ENCODE assay signal across 2 cellular contexts in the genomic region with DNA sequence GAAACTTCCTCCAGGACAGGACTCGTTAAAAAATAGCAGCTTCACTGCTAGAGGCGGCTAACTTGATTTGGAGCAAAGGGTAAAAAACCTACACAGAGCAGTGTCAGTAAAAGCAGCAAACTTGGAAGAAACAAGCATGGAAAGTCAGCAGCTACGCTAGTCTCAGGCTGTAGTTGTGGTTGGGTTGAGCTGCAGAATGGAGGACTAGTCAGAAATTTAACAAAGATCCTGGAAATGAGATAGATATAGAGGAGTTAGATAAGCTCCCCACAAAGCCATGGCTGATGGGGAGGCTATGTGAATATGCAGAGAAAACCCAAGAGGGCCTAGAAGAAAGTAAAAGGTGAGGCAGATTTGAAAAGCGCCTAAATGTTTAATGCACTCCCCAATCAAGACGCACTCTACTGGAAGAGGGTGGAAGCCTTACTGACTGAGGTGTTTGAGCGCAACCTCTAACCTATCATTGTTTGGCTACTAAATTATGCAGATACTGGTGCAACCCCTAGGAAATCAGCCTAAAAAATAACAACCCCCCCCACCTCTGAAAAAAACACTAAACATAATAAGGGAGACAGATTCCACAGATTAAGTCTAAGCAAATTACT.
TF ChIP-seq lines count a peak whose summit lies in the region.

No MANE protein-coding gene starts in this region.

TF ChIP-seq in GM23338, 12 proteins besides CTCF, POLR2A, EP300 and RAD21 (continued from another document):
- no peak for TF ChIP-seq JUNB (IDR thresholded peaks at IDR 0.05; ENCODE audit: unreplicated experiment)
- TF ChIP-seq, protein P1, sequence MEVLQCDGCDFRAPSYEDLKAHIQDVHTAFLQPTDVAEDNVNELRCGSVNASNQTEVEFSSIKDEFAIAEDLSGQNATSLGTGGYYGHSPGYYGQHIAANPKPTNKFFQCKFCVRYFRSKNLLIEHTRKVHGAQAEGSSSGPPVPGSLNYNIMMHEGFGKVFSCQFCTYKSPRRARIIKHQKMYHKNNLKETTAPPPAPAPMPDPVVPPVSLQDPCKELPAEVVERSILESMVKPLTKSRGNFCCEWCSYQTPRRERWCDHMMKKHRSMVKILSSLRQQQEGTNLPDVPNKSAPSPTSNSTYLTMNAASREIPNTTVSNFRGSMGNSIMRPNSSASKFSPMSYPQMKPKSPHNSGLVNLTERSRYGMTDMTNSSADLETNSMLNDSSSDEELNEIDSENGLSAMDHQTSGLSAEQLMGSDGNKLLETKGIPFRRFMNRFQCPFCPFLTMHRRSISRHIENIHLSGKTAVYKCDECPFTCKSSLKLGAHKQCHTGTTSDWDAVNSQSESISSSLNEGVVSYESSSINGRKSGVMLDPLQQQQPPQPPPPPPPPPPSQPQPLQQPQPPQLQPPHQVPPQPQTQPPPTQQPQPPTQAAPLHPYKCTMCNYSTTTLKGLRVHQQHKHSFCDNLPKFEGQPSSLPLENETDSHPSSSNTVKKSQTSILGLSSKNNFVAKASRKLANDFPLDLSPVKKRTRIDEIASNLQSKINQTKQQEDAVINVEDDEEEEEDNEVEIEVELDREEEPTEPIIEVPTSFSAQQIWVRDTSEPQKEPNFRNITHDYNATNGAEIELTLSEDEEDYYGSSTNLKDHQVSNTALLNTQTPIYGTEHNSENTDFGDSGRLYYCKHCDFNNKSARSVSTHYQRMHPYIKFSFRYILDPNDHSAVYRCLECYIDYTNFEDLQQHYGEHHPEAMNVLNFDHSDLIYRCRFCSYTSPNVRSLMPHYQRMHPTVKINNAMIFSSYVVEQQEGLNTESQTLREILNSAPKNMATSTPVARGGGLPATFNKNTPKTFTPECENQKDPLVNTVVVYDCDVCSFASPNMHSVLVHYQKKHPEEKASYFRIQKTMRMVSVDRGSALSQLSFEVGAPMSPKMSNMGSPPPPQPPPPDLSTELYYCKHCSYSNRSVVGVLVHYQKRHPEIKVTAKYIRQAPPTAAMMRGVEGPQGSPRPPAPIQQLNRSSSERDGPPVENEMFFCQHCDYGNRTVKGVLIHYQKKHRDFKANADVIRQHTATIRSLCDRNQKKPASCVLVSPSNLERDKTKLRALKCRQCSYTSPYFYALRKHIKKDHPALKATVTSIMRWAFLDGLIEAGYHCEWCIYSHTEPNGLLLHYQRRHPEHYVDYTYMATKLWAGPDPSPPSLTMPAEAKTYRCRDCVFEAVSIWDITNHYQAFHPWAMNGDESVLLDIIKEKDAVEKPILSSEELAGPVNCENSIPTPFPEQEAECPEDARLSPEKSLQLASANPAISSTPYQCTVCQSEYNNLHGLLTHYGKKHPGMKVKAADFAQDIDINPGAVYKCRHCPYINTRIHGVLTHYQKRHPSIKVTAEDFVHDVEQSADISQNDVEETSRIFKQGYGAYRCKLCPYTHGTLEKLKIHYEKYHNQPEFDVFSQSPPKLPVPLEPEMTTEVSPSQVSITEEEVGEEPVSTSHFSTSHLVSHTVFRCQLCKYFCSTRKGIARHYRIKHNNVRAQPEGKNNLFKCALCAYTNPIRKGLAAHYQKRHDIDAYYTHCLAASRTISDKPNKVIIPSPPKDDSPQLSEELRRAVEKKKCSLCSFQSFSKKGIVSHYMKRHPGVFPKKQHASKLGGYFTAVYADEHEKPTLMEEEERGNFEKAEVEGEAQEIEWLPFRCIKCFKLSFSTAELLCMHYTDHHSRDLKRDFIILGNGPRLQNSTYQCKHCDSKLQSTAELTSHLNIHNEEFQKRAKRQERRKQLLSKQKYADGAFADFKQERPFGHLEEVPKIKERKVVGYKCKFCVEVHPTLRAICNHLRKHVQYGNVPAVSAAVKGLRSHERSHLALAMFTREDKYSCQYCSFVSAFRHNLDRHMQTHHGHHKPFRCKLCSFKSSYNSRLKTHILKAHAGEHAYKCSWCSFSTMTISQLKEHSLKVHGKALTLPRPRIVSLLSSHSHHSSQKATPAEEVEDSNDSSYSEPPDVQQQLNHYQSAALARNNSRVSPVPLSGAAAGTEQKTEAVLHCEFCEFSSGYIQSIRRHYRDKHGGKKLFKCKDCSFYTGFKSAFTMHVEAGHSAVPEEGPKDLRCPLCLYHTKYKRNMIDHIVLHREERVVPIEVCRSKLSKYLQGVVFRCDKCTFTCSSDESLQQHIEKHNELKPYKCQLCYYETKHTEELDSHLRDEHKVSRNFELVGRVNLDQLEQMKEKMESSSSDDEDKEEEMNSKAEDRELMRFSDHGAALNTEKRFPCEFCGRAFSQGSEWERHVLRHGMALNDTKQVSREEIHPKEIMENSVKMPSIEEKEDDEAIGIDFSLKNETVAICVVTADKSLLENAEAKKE (CRISPR knock-in tag; IDR thresholded peaks at IDR 0.05), result no peak
- no peak for TF ChIP-seq ZNF114 (CRISPR knock-in tag; IDR thresholded peaks at IDR 0.05)
- TF ChIP-seq EZH2phosphoT487 (IDR thresholded peaks at IDR 0.05; ENCODE audit: unreplicated experiment), result no peak
- TF ChIP-seq POLR2AphosphoS5 (IDR thresholded peaks at IDR 0.05; ENCODE audit: low read depth), result no peak
- TF ChIP-seq CREB1 (CRISPR knock-in tag; IDR thresholded peaks at IDR 0.05; ENCODE audit: low read depth), result no peak
- no peak for TF ChIP-seq NANOG (IDR thresholded peaks at IDR 0.05; ENCODE audit: borderline replicate concordance)
- no peak for TF ChIP-seq ZNF331 (CRISPR knock-in tag; IDR thresholded peaks at IDR 0.05; ENCODE audit: low read depth)
- TF ChIP-seq, protein P2, sequence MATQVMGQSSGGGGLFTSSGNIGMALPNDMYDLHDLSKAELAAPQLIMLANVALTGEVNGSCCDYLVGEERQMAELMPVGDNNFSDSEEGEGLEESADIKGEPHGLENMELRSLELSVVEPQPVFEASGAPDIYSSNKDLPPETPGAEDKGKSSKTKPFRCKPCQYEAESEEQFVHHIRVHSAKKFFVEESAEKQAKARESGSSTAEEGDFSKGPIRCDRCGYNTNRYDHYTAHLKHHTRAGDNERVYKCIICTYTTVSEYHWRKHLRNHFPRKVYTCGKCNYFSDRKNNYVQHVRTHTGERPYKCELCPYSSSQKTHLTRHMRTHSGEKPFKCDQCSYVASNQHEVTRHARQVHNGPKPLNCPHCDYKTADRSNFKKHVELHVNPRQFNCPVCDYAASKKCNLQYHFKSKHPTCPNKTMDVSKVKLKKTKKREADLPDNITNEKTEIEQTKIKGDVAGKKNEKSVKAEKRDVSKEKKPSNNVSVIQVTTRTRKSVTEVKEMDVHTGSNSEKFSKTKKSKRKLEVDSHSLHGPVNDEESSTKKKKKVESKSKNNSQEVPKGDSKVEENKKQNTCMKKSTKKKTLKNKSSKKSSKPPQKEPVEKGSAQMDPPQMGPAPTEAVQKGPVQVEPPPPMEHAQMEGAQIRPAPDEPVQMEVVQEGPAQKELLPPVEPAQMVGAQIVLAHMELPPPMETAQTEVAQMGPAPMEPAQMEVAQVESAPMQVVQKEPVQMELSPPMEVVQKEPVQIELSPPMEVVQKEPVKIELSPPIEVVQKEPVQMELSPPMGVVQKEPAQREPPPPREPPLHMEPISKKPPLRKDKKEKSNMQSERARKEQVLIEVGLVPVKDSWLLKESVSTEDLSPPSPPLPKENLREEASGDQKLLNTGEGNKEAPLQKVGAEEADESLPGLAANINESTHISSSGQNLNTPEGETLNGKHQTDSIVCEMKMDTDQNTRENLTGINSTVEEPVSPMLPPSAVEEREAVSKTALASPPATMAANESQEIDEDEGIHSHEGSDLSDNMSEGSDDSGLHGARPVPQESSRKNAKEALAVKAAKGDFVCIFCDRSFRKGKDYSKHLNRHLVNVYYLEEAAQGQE (IDR thresholded peaks at IDR 0.05; ENCODE audit: unreplicated experiment), result no peak
- no peak for TF ChIP-seq STAT1 (IDR thresholded peaks at IDR 0.05; ENCODE audit: unreplicated experiment)

TF ChIP-seq in WTC11, 78 proteins besides CTCF, POLR2A, EP300 and RAD21 (continued from another document):
- TF ChIP-seq ZNF512 (CRISPR knock-in tag; IDR thresholded peaks at IDR 0.05; ENCODE audit: borderline replicate concordance), result no peak
- no peak for TF ChIP-seq MXD4 (CRISPR knock-in tag; IDR thresholded peaks at IDR 0.05; ENCODE audit: borderline replicate concordance)
- TF ChIP-seq ZNF416 (CRISPR knock-in tag; IDR thresholded peaks at IDR 0.05), result no peak
- TF ChIP-seq NR1H2 (CRISPR knock-in tag; IDR thresholded peaks at IDR 0.05), result no peak
- no peak for TF ChIP-seq CDX4 (CRISPR knock-in tag; IDR thresholded peaks at IDR 0.05; ENCODE audit: borderline replicate concordance)
- no peak for TF ChIP-seq MYBL2 (CRISPR knock-in tag; IDR thresholded peaks at IDR 0.05)
- TF ChIP-seq E2F5 (CRISPR knock-in tag; IDR thresholded peaks at IDR 0.05), result no peak
- no peak for TF ChIP-seq RELA (CRISPR knock-in tag; IDR thresholded peaks at IDR 0.05; ENCODE audit: borderline replicate concordance)
- TF ChIP-seq, protein P3, sequence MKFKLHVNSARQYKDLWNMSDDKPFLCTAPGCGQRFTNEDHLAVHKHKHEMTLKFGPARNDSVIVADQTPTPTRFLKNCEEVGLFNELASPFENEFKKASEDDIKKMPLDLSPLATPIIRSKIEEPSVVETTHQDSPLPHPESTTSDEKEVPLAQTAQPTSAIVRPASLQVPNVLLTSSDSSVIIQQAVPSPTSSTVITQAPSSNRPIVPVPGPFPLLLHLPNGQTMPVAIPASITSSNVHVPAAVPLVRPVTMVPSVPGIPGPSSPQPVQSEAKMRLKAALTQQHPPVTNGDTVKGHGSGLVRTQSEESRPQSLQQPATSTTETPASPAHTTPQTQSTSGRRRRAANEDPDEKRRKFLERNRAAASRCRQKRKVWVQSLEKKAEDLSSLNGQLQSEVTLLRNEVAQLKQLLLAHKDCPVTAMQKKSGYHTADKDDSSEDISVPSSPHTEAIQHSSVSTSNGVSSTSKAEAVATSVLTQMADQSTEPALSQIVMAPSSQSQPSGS (CRISPR knock-in tag; IDR thresholded peaks at IDR 0.05; ENCODE audit: borderline replicate concordance, low read depth), result no peak
